8 cellular contexts compared by ENCODE assay signal in genomic region chr7:144127714-144128334, GRCh38. TPM values are rescaled to one million over a fixed set of nuclear protein-coding genes. Genes with fewer than 3 reads are reported as not detected.
DNase-seq lines count a peak whose midpoint lies in the region; ATAC-seq, FAIRE-seq and TF ChIP-seq lines count a peak whose summit lies in the region.

No MANE protein-coding gene starts in this region.

- DNase-seq in CD1c-positive myeloid dendritic cell (ENCODE audit: extremely low spot score) (peak; percentile 81), NCI-H446 treated with DMSO at 0.1 percent for 48 hours (lab: John Stamatoyannopoulos, UW) (peak; percentile 1), choroid plexus epithelial cell (ENCODE audit: low read depth) (peak; percentile 94), HepG2 (ENCODE audit: low spot score) (peak; percentile 74)
- peak; percentile 95 for DNase-seq in activated CD4-positive, alpha-beta T cell treated with anti-CD3 and anti-CD28 coated beads for 48 hours
- peak; percentile 79 to 94 (median 83) for DNase-seq in stimulated activated CD4-positive, alpha-beta T cell treated with anti-CD3 and anti-CD28 coated beads, TNF-alpha, amount 100 ng/mL, for 48 hours (ENCODE audit: low read depth in 3 of 3)

- CTCF ChIA-PET in HepG2 (lab: Yijun Ruan, JAX; ENCODE audit: low intra/inter-chr PET ratio, low total read pairs) = no interaction called here

- no peaks in the 10 kb centered on the region for H3K27me3 ChIP-seq in HepG2 (ENCODE audit: control insufficient read depth in 1 of 2, insufficient read depth in 2 of 2, low read length in 2 of 2)

- TF ChIP-seq RAD21 in HepG2 (CRISPR knock-in tag; IDR thresholded peaks at IDR 0.05) = peak; percentile 69

- H2AFZ ChIP-seq in HepG2 (ENCODE audit: low read length) = no peak overlapping the region

- H3K4me3 ChIP-seq in choroid plexus epithelial cell (ENCODE audit: low read depth, low read length) = no peak overlapping the region
- no peak overlapping the region for H3K4me3 ChIP-seq in HepG2 (replicated peaks in 1 of 3; ENCODE audit: insufficient read depth in 1 of 3, low read depth in 2 of 3, low read length in 3 of 3)

- no peak overlapping the region for H3K4me2 ChIP-seq in HepG2 (ENCODE audit: low read depth, low read length)

- peak; percentile 77 for FAIRE-seq in HepG2 (lab: Jason Lieb, UNC)

- H3K27ac ChIP-seq in HepG2 (ENCODE audit: extremely low read length, insufficient read depth, low read length) = no peak overlapping the region

- peak; percentile 98 for ATAC-seq in GM19324 (IDR thresholded peaks at IDR 0.05; ENCODE audit: low FRiP score, unreplicated experiment)
- ATAC-seq in HG03354 (IDR thresholded peaks at IDR 0.05; ENCODE audit: poor library complexity, severe bottlenecking, unreplicated experiment) = peak; percentile 100
- ATAC-seq in HepG2 = peak; percentile 100

- no peaks in the 10 kb centered on the region for H3K36me3 ChIP-seq in HepG2 (replicated peaks in 1 of 2; ENCODE audit: control insufficient read depth in 1 of 2, insufficient read depth in 2 of 2, low read length in 2 of 2)

- in situ Hi-C loops in HepG2 (cut with HindIII; ENCODE audit: extremely low pct_ligation_motif_present, low pct_unique_long_range_greater_than_20kb) = no loop called here

- intact Hi-C loops in HepG2 (cut with micrococcal nuclease; ENCODE audit: unreplicated experiment) = loop anchor here (2.0 kb wide), 1 partner anchor 637 kb away; no protein-coding TSS in a partner anchor

- H3K9me3 ChIP-seq in HepG2 (ENCODE audit: low read length) = no peaks in the 10 kb centered on the region

- TF ChIP-seq POLR2A in HepG2 (IDR thresholded peaks at IDR 0.05; ENCODE audit: insufficient read depth in 1 of 2, low read depth in 2 of 2, low read length in 2 of 2) = no peak

- TF ChIP-seq EP300 in HepG2 (IDR thresholded peaks at IDR 0.05; ENCODE audit: low read depth in 2 of 2, low read length in 2 of 2) = no peak
- no peak for TF ChIP-seq EP300 in HepG2 (CRISPR knock-in tag; IDR thresholded peaks at IDR 0.05; ENCODE audit: borderline replicate concordance)

- POLR2A ChIA-PET in HepG2 (lab: Yijun Ruan, JAX) = no interaction called here

- H4K20me1 ChIP-seq in HepG2 (ENCODE audit: insufficient read depth, low read length) = no peaks in the 10 kb centered on the region

- no peaks in the 10 kb centered on the region for H3K4me1 ChIP-seq in HepG2 (ENCODE audit: insufficient read depth, low read length)

- H3K79me2 ChIP-seq in HepG2 (ENCODE audit: insufficient read depth, low read length) = no peaks in the 10 kb centered on the region

- H3K9ac ChIP-seq in HepG2 (ENCODE audit: insufficient read depth, low read depth, low read length) = no peak overlapping the region

- no TSS peak for BruUV-seq in HepG2 (replicated peaks; lab: Mats Ljungman, UMichigan)

- 4% methylated on average over 5 of the region's 6 CpGs for WGBS in HepG2 (ENCODE audit: low lambda C conversion rate)

- TF ChIP-seq CTCF in choroid plexus epithelial cell (conservative IDR thresholded peaks at IDR 0.05; ENCODE audit: low read depth, low read length) (peak; percentile 98), HepG2 (CRISPR knock-in tag; IDR thresholded peaks at IDR 0.05) (peak; percentile 84)

RNA-seq across cellular contexts. Expression of gene OR2A14, which starts 4.8 kb away (rescaled TPM):
- not detected in 2 replicates for total RNA-seq in HepG2 (2016; rRNA removed; fragmentation: Illumina TruSeq; extraction: Trizol)
- total RNA-seq in HepG2 (2016; cell fraction: cytosol; rRNA removed; fragmentation: Illumina TruSeq; extraction: Trizol; ENCODE audit: low read depth) = not detected in 2 replicates
- not detected in 2 replicates for total RNA-seq in HepG2 (2016; cell fraction: insoluble cytoplasmic fraction; rRNA removed; fragmentation: Illumina TruSeq; extraction: Trizol)
- not detected in 2 replicates for total RNA-seq in HepG2 (2016; cell fraction: membrane; rRNA removed; fragmentation: Illumina TruSeq; extraction: Trizol)
- not detected in 2 replicates for total RNA-seq in HepG2 (2016; cell fraction: nucleus; rRNA removed; fragmentation: Illumina TruSeq; extraction: Trizol)
- not detected in 2 replicates for polyA plus RNA-seq in HepG2 (2011; rRNA removed)
- polyA plus RNA-seq in HepG2 (2011; cell fraction: cytosol; rRNA removed) = not detected in 2 replicates
- not detected in 2 replicates for polyA plus RNA-seq in HepG2 (2011; cell fraction: nucleus; rRNA removed)
- not detected in 2 replicates for polyA plus RNA-seq in HepG2 (2012)
- not detected in 2 replicates for polyA plus RNA-seq in HepG2 (2016; cell fraction: cytosol; fragmentation: Illumina TruSeq; extraction: Trizol; ENCODE audit: low read depth)
- polyA plus RNA-seq in HepG2 (2016; cell fraction: insoluble cytoplasmic fraction; fragmentation: Illumina TruSeq; extraction: Trizol; ENCODE audit: low read depth) = not detected in 2 replicates
- polyA plus RNA-seq in HepG2 (2016; cell fraction: membrane; fragmentation: Illumina TruSeq; extraction: Trizol; ENCODE audit: low read depth) = not detected in 2 replicates
- not detected in 2 replicates for polyA plus RNA-seq in HepG2 (2016; cell fraction: nucleus; fragmentation: Illumina TruSeq; extraction: Trizol; ENCODE audit: insufficient read depth, low read depth)
- polyA minus RNA-seq in HepG2 (2011; rRNA and poly(A)+ RNA removed; ENCODE audit: low replicate concordance) = 0.14 TPM in 1 of 2 replicates, not detected in the other
- not detected in 2 replicates for polyA minus RNA-seq in HepG2 (2011; cell fraction: cytosol; rRNA and poly(A)+ RNA removed)
- polyA minus RNA-seq in HepG2 (2011; cell fraction: nucleus; rRNA and poly(A)+ RNA removed) = not detected in 2 replicates

RNA-seq across cellular contexts. Expression of gene OR2A2, which starts 18.4 kb away (rescaled TPM):
- not detected in 2 replicates for total RNA-seq in HepG2 (2016; rRNA removed; fragmentation: Illumina TruSeq; extraction: Trizol)
- not detected in 2 replicates for total RNA-seq in HepG2 (2016; cell fraction: cytosol; rRNA removed; fragmentation: Illumina TruSeq; extraction: Trizol; ENCODE audit: low read depth)
- not detected in 2 replicates for total RNA-seq in HepG2 (2016; cell fraction: insoluble cytoplasmic fraction; rRNA removed; fragmentation: Illumina TruSeq; extraction: Trizol)
- not detected in 2 replicates for total RNA-seq in HepG2 (2016; cell fraction: membrane; rRNA removed; fragmentation: Illumina TruSeq; extraction: Trizol)
- total RNA-seq in HepG2 (2016; cell fraction: nucleus; rRNA removed; fragmentation: Illumina TruSeq; extraction: Trizol) = not detected in 2 replicates
- not detected in 2 replicates for polyA plus RNA-seq in HepG2 (2011; rRNA removed)
- polyA plus RNA-seq in HepG2 (2011; cell fraction: cytosol; rRNA removed) = not detected in 2 replicates
- polyA plus RNA-seq in HepG2 (2011; cell fraction: nucleus; rRNA removed) = 0.23 and 0.32 TPM in 2 replicates
- not detected in 2 replicates for polyA plus RNA-seq in HepG2 (2012)
- not detected in 2 replicates for polyA plus RNA-seq in HepG2 (2016; cell fraction: cytosol; fragmentation: Illumina TruSeq; extraction: Trizol; ENCODE audit: low read depth)
- not detected in 2 replicates for polyA plus RNA-seq in HepG2 (2016; cell fraction: insoluble cytoplasmic fraction; fragmentation: Illumina TruSeq; extraction: Trizol; ENCODE audit: low read depth)
- not detected in 2 replicates for polyA plus RNA-seq in HepG2 (2016; cell fraction: membrane; fragmentation: Illumina TruSeq; extraction: Trizol; ENCODE audit: low read depth)
- not detected in 2 replicates for polyA plus RNA-seq in HepG2 (2016; cell fraction: nucleus; fragmentation: Illumina TruSeq; extraction: Trizol; ENCODE audit: insufficient read depth, low read depth)
- polyA minus RNA-seq in HepG2 (2011; rRNA and poly(A)+ RNA removed; ENCODE audit: low replicate concordance) = not detected in 2 replicates
- not detected in 2 replicates for polyA minus RNA-seq in HepG2 (2011; cell fraction: cytosol; rRNA and poly(A)+ RNA removed)
- polyA minus RNA-seq in HepG2 (2011; cell fraction: nucleus; rRNA and poly(A)+ RNA removed) = not detected in 2 replicates

RNA-seq across cellular contexts. Expression of gene OR2A12, which starts 41.7 kb away (rescaled TPM):
- total RNA-seq in HepG2 (2016; rRNA removed; fragmentation: Illumina TruSeq; extraction: Trizol) = not detected in 2 replicates
- not detected in 2 replicates for total RNA-seq in HepG2 (2016; cell fraction: cytosol; rRNA removed; fragmentation: Illumina TruSeq; extraction: Trizol; ENCODE audit: low read depth)
- total RNA-seq in HepG2 (2016; cell fraction: insoluble cytoplasmic fraction; rRNA removed; fragmentation: Illumina TruSeq; extraction: Trizol) = not detected in 2 replicates
- not detected in 2 replicates for total RNA-seq in HepG2 (2016; cell fraction: membrane; rRNA removed; fragmentation: Illumina TruSeq; extraction: Trizol)
- not detected in 2 replicates for total RNA-seq in HepG2 (2016; cell fraction: nucleus; rRNA removed; fragmentation: Illumina TruSeq; extraction: Trizol)
- polyA plus RNA-seq in HepG2 (2011; rRNA removed) = 0.18 TPM in 1 of 2 replicates, not detected in the other
- polyA plus RNA-seq in HepG2 (2011; cell fraction: cytosol; rRNA removed) = 0.04 TPM in 1 of 2 replicates, not detected in the other
- not detected in 2 replicates for polyA plus RNA-seq in HepG2 (2011; cell fraction: nucleus; rRNA removed)
- not detected in 2 replicates for polyA plus RNA-seq in HepG2 (2012)
- polyA plus RNA-seq in HepG2 (2016; cell fraction: cytosol; fragmentation: Illumina TruSeq; extraction: Trizol; ENCODE audit: low read depth) = not detected in 2 replicates
- not detected in 2 replicates for polyA plus RNA-seq in HepG2 (2016; cell fraction: insoluble cytoplasmic fraction; fragmentation: Illumina TruSeq; extraction: Trizol; ENCODE audit: low read depth)
- not detected in 2 replicates for polyA plus RNA-seq in HepG2 (2016; cell fraction: membrane; fragmentation: Illumina TruSeq; extraction: Trizol; ENCODE audit: low read depth)
- polyA plus RNA-seq in HepG2 (2016; cell fraction: nucleus; fragmentation: Illumina TruSeq; extraction: Trizol; ENCODE audit: insufficient read depth, low read depth) = not detected in 2 replicates
- not detected in 2 replicates for polyA minus RNA-seq in HepG2 (2011; rRNA and poly(A)+ RNA removed; ENCODE audit: low replicate concordance)
- polyA minus RNA-seq in HepG2 (2011; cell fraction: cytosol; rRNA and poly(A)+ RNA removed) = not detected in 2 replicates
- polyA minus RNA-seq in HepG2 (2011; cell fraction: nucleus; rRNA and poly(A)+ RNA removed) = not detected in 2 replicates

RNA-seq across cellular contexts. Expression of gene CTAGE4, which starts 55.4 kb away (rescaled TPM):
- total RNA-seq in HepG2 (2016; rRNA removed; fragmentation: Illumina TruSeq; extraction: Trizol) = not detected in 2 replicates
- total RNA-seq in HepG2 (2016; cell fraction: cytosol; rRNA removed; fragmentation: Illumina TruSeq; extraction: Trizol; ENCODE audit: low read depth) = not detected in 2 replicates
- total RNA-seq in HepG2 (2016; cell fraction: insoluble cytoplasmic fraction; rRNA removed; fragmentation: Illumina TruSeq; extraction: Trizol) = not detected in 2 replicates
- total RNA-seq in HepG2 (2016; cell fraction: membrane; rRNA removed; fragmentation: Illumina TruSeq; extraction: Trizol) = not detected in 2 replicates
- not detected in 2 replicates for total RNA-seq in HepG2 (2016; cell fraction: nucleus; rRNA removed; fragmentation: Illumina TruSeq; extraction: Trizol)
- not detected in 2 replicates for polyA plus RNA-seq in HepG2 (2011; rRNA removed)
- polyA plus RNA-seq in HepG2 (2011; cell fraction: cytosol; rRNA removed) = not detected in 2 replicates
- polyA plus RNA-seq in HepG2 (2011; cell fraction: nucleus; rRNA removed) = not detected in 2 replicates
- not detected in 2 replicates for polyA plus RNA-seq in HepG2 (2012)
- not detected in 2 replicates for polyA plus RNA-seq in HepG2 (2016; cell fraction: cytosol; fragmentation: Illumina TruSeq; extraction: Trizol; ENCODE audit: low read depth)
- not detected in 2 replicates for polyA plus RNA-seq in HepG2 (2016; cell fraction: insoluble cytoplasmic fraction; fragmentation: Illumina TruSeq; extraction: Trizol; ENCODE audit: low read depth)
- polyA plus RNA-seq in HepG2 (2016; cell fraction: membrane; fragmentation: Illumina TruSeq; extraction: Trizol; ENCODE audit: low read depth) = not detected in 2 replicates
- polyA plus RNA-seq in HepG2 (2016; cell fraction: nucleus; fragmentation: Illumina TruSeq; extraction: Trizol; ENCODE audit: insufficient read depth, low read depth) = not detected in 2 replicates
- 0.12 and 2.7 TPM in 2 replicates for polyA minus RNA-seq in HepG2 (2011; rRNA and poly(A)+ RNA removed; ENCODE audit: low replicate concordance)
- not detected in 2 replicates for polyA minus RNA-seq in HepG2 (2011; cell fraction: cytosol; rRNA and poly(A)+ RNA removed)
- 0.25 and 0.52 TPM in 2 replicates for polyA minus RNA-seq in HepG2 (2011; cell fraction: nucleus; rRNA and poly(A)+ RNA removed)

RNA-seq across cellular contexts. Expression of gene OR2A25, which starts 58.2 kb away (rescaled TPM):
- not detected in 2 replicates for total RNA-seq in HepG2 (2016; rRNA removed; fragmentation: Illumina TruSeq; extraction: Trizol)
- not detected in 2 replicates for total RNA-seq in HepG2 (2016; cell fraction: cytosol; rRNA removed; fragmentation: Illumina TruSeq; extraction: Trizol; ENCODE audit: low read depth)
- not detected in 2 replicates for total RNA-seq in HepG2 (2016; cell fraction: insoluble cytoplasmic fraction; rRNA removed; fragmentation: Illumina TruSeq; extraction: Trizol)
- total RNA-seq in HepG2 (2016; cell fraction: membrane; rRNA removed; fragmentation: Illumina TruSeq; extraction: Trizol) = not detected in 2 replicates
- not detected in 2 replicates for total RNA-seq in HepG2 (2016; cell fraction: nucleus; rRNA removed; fragmentation: Illumina TruSeq; extraction: Trizol)
- 0.07 TPM in 1 of 2 replicates, not detected in the other for polyA plus RNA-seq in HepG2 (2011; rRNA removed)
- polyA plus RNA-seq in HepG2 (2011; cell fraction: cytosol; rRNA removed) = not detected in 2 replicates
- polyA plus RNA-seq in HepG2 (2011; cell fraction: nucleus; rRNA removed) = not detected in 2 replicates
- polyA plus RNA-seq in HepG2 (2012) = not detected in 2 replicates
- not detected in 2 replicates for polyA plus RNA-seq in HepG2 (2016; cell fraction: cytosol; fragmentation: Illumina TruSeq; extraction: Trizol; ENCODE audit: low read depth)
- polyA plus RNA-seq in HepG2 (2016; cell fraction: insoluble cytoplasmic fraction; fragmentation: Illumina TruSeq; extraction: Trizol; ENCODE audit: low read depth) = not detected in 2 replicates
- polyA plus RNA-seq in HepG2 (2016; cell fraction: membrane; fragmentation: Illumina TruSeq; extraction: Trizol; ENCODE audit: low read depth) = not detected in 2 replicates
- polyA plus RNA-seq in HepG2 (2016; cell fraction: nucleus; fragmentation: Illumina TruSeq; extraction: Trizol; ENCODE audit: insufficient read depth, low read depth) = not detected in 2 replicates
- polyA minus RNA-seq in HepG2 (2011; rRNA and poly(A)+ RNA removed; ENCODE audit: low replicate concordance) = 0.40 TPM in 1 of 2 replicates, not detected in the other
- not detected in 2 replicates for polyA minus RNA-seq in HepG2 (2011; cell fraction: cytosol; rRNA and poly(A)+ RNA removed)
- polyA minus RNA-seq in HepG2 (2011; cell fraction: nucleus; rRNA and poly(A)+ RNA removed) = not detected in 2 replicates

Comparison
In these comparisons a context has a peak if more than half of its experiments do, and no peak if none do; other contexts are left out.
1. DNase-seq: peak in every context shown above with its lines; median percentile 95 in activated CD4-positive, alpha-beta T cell treated with anti-CD3 and anti-CD28 coated beads for 48 hours; 94 in choroid plexus epithelial cell; 83 in stimulated activated CD4-positive, alpha-beta T cell treated with anti-CD3 and anti-CD28 coated beads, TNF-alpha, amount 100 ng/mL, for 48 hours; 81 in CD1c-positive myeloid dendritic cell; 74 in HepG2; 1 in NCI-H446 treated with DMSO at 0.1 percent for 48 hours.